Comparison of ENCODE assay signal across 17 cellular contexts in genomic region chr19:48230555-48231129, GRCh38. TPM values are rescaled to one million over a fixed set of nuclear protein-coding genes. Genes with fewer than 3 reads are reported as not detected.
DNase-seq lines count a peak whose midpoint lies in the region; ATAC-seq and TF ChIP-seq lines count a peak whose summit lies in the region.
"Had no signal": no experiment of that assay in that cellular context is flagged by ENCODE, and none has a peak within 500 bp of the region (broad histone marks: within the 10 kb centered on the region; RNA-seq: fewer than 3 reads in every experiment).

No MANE protein-coding gene starts in this region.

- no peaks in the 10 kb centered on the region for H3K79me2 ChIP-seq in DND-41 (ENCODE audit: insufficient read depth, low read length)

- H3K9ac ChIP-seq in DND-41 (ENCODE audit: low read depth, low read length), result no peak overlapping the region

- peaks cover 70% of the 10 kb centered on the region for H3K36me3 Mint-ChIP-seq in activated CD4-positive, alpha-beta T cell treated with anti-CD3 and anti-CD28 coated beads, Interleukin-2, amount 10 ng/mL, durations not matched to agents 7 days and 5 days (ENCODE audit: low read depth)
- peaks cover 66% of the 10 kb centered on the region for H3K36me3 Mint-ChIP-seq in activated T-helper 1 cell treated with anti-CD3 and anti-CD28 coated beads, Interleukin-12 subunit alpha, Interleukin-12 subunit beta, Interleukin-2, Interleukin-4 antibody, amounts not matched to agents 30 ng/mL and 10 ng/mL and 1 ng/mL, durations not matched to agents 14 hours and 24 hours and 36 hours (ENCODE audit: low read depth)
- peaks cover 10 to 89% (median 19%) of the 10 kb centered on the region in 3 donors for H3K36me3 Mint-ChIP-seq in naive thymus-derived CD8-positive, alpha-beta T cell
- H3K36me3 Mint-ChIP-seq in chondrocyte (ENCODE audit: low read depth), result peaks cover 28% of the 10 kb centered on the region

- H3K27ac ChIP-seq in DND-41 (ENCODE audit: low read length), result no peak overlapping the region
- H3K27ac ChIP-seq: A549, lower lobe of right lung, thyroid gland had no signal

- H3K27me3 ChIP-seq in DND-41 (ENCODE audit: insufficient read depth, low read length, poor library complexity), result no peaks in the 10 kb centered on the region
- H3K27me3 ChIP-seq: thyroid gland had no signal

- H3K4me3 Mint-ChIP-seq in activated CD4-positive, alpha-beta T cell treated with anti-CD3 and anti-CD28 coated beads, Interleukin-2, amount 10 ng/mL, durations not matched to agents 7 days and 5 days, result no peak overlapping the region
- no peak overlapping the region for H3K4me3 Mint-ChIP-seq in activated T-helper 1 cell treated with anti-CD3 and anti-CD28 coated beads, Interleukin-12 subunit alpha, Interleukin-12 subunit beta, Interleukin-2, Interleukin-4 antibody, amounts not matched to agents 30 ng/mL and 10 ng/mL and 1 ng/mL, durations not matched to agents 14 hours and 24 hours and 36 hours
- no peak overlapping the region for H3K4me3 Mint-ChIP-seq in naive thymus-derived CD8-positive, alpha-beta T cell
- H3K4me3 Mint-ChIP-seq in chondrocyte (ENCODE audit: unreplicated experiment), result no peak overlapping the region

- no peaks in the 10 kb centered on the region for H3K9me3 Mint-ChIP-seq in activated CD4-positive, alpha-beta T cell treated with anti-CD3 and anti-CD28 coated beads, Interleukin-2, amount 10 ng/mL, durations not matched to agents 7 days and 5 days
- H3K9me3 Mint-ChIP-seq in activated T-helper 1 cell treated with anti-CD3 and anti-CD28 coated beads, Interleukin-12 subunit alpha, Interleukin-12 subunit beta, Interleukin-2, Interleukin-4 antibody, amounts not matched to agents 30 ng/mL and 10 ng/mL and 1 ng/mL, durations not matched to agents 14 hours and 24 hours and 36 hours, result no peaks in the 10 kb centered on the region
- H3K9me3 Mint-ChIP-seq in naive thymus-derived CD8-positive, alpha-beta T cell, result no peaks in the 10 kb centered on the region
- no peaks in the 10 kb centered on the region for H3K9me3 Mint-ChIP-seq in chondrocyte (ENCODE audit: low read depth)

- H4K20me1 ChIP-seq in DND-41 (ENCODE audit: insufficient read depth, low read length), result no peaks in the 10 kb centered on the region

- no peak overlapping the region for H3K4me3 ChIP-seq in DND-41 (ENCODE audit: low read depth in 1 of 2, low read length in 2 of 2)
- H3K4me3 ChIP-seq: A549, lower lobe of right lung, thyroid gland had no signal

- CTCF ChIA-PET in activated CD4-positive, alpha-beta T cell treated with anti-CD3 and anti-CD28 coated beads, Interleukin-2, amount 10 ng/mL, durations not matched to agents 7 days and 5 days (lab: Charles Lee), result interaction anchor here (0.6 kb wide), 2 partner anchors 54 to 230 kb away, joined by 4 read pairs; no protein-coding TSS in a partner anchor

- no peak overlapping the region for H3K27ac Mint-ChIP-seq in activated CD4-positive, alpha-beta T cell treated with anti-CD3 and anti-CD28 coated beads, Interleukin-2, amount 10 ng/mL, durations not matched to agents 7 days and 5 days
- H3K27ac Mint-ChIP-seq in activated T-helper 1 cell treated with anti-CD3 and anti-CD28 coated beads, Interleukin-12 subunit alpha, Interleukin-12 subunit beta, Interleukin-2, Interleukin-4 antibody, amounts not matched to agents 30 ng/mL and 10 ng/mL and 1 ng/mL, durations not matched to agents 14 hours and 24 hours and 36 hours, result peak overlapping the region; percentile 57
- peak overlapping the region in 7 of 10 donors; percentile 7 to 87 (median 53) for H3K27ac Mint-ChIP-seq in naive thymus-derived CD8-positive, alpha-beta T cell
- no peak overlapping the region for H3K27ac Mint-ChIP-seq in chondrocyte (ENCODE audit: unreplicated experiment)

- peaks cover 69% of the 10 kb centered on the region for H3K36me3 ChIP-seq in DND-41 (ENCODE audit: insufficient read depth, low read length)

- peak; percentile 44 for DNase-seq in activated CD4-positive, alpha-beta T cell treated with anti-CD3 and anti-CD28 coated beads, Interleukin-2, amount 10 ng/mL, durations not matched to agents 7 days and 5 days
- DNase-seq in activated CD4-positive, alpha-beta T cell treated with anti-CD3 and anti-CD28 coated beads, Interleukin-2, amount 50 U/mL, for 4 hours, result no peak
- peak; percentile 23 for DNase-seq in DND-41
- DNase-seq in activated T-helper 1 cell treated with anti-CD3 and anti-CD28 coated beads, Interleukin-12 subunit alpha, Interleukin-12 subunit beta, Interleukin-2, Interleukin-4 antibody, amounts not matched to agents 30 ng/mL and 10 ng/mL and 1 ng/mL, durations not matched to agents 14 hours and 24 hours and 36 hours (ENCODE audit: low spot score), result peak; percentile 35
- DNase-seq in naive thymus-derived CD8-positive, alpha-beta T cell, result peak in 2 of 10 donors; percentile 6 to 11
- no peak for DNase-seq in NCI-H1436 (lab: John Stamatoyannopoulos, UW)
- no peak for DNase-seq in chondrocyte (ENCODE audit: low spot score)
- DNase-seq: activated CD4-positive, CD25-positive, alpha-beta regulatory T cell treated with anti-CD3 and anti-CD28 coated beads, Interleukin-2, amount 50 U/mL, for 72 hours; activated effector memory CD4-positive, alpha-beta T cell treated with anti-CD3 and anti-CD28 coated beads, Interleukin-2, amount 50 U/mL, for 16 hours; kidney; lower lobe of right lung; NCI-H187; NCI-H774; Right ventricle myocardium superior; thyroid gland had no signal

- ATAC-seq in DND-41 (ENCODE audit: insufficient read depth, low read depth) (peak; percentile 33; the same call in 1 of the 3 replicates), GM19328 (IDR thresholded peaks at IDR 0.05; ENCODE audit: unreplicated experiment) (no peak)
- peak in 1 of 2 donors; percentile 46 for ATAC-seq in naive thymus-derived CD8-positive, alpha-beta T cell
- ATAC-seq: A549, lower lobe of right lung had no signal

- no peaks in the 10 kb centered on the region for H3K27me3 Mint-ChIP-seq in activated CD4-positive, alpha-beta T cell treated with anti-CD3 and anti-CD28 coated beads, Interleukin-2, amount 10 ng/mL, durations not matched to agents 7 days and 5 days
- no peaks in the 10 kb centered on the region for H3K27me3 Mint-ChIP-seq in activated T-helper 1 cell treated with anti-CD3 and anti-CD28 coated beads, Interleukin-12 subunit alpha, Interleukin-12 subunit beta, Interleukin-2, Interleukin-4 antibody, amounts not matched to agents 30 ng/mL and 10 ng/mL and 1 ng/mL, durations not matched to agents 14 hours and 24 hours and 36 hours (ENCODE audit: insufficient read depth)
- no peaks in the 10 kb centered on the region for H3K27me3 Mint-ChIP-seq in naive thymus-derived CD8-positive, alpha-beta T cell
- H3K27me3 Mint-ChIP-seq in chondrocyte (ENCODE audit: low read depth), result no peaks in the 10 kb centered on the region

- intact Hi-C loops in activated T-helper 1 cell treated with anti-CD3 and anti-CD28 coated beads, Interleukin-12 subunit alpha, Interleukin-12 subunit beta, Interleukin-2, Interleukin-4 antibody, amounts not matched to agents 30 ng/mL and 10 ng/mL and 1 ng/mL, durations not matched to agents 14 hours and 24 hours and 36 hours (cut with micrococcal nuclease), result loop anchor here (2.0 kb wide), 1 partner anchor 30 kb away; no protein-coding TSS in a partner anchor

- POLR2A ChIA-PET in activated CD4-positive, alpha-beta T cell treated with anti-CD3 and anti-CD28 coated beads, Interleukin-2, amount 10 ng/mL, durations not matched to agents 7 days and 5 days (lab: Charles Lee), result no interaction called here
- POLR2A ChIA-PET in naive thymus-derived CD8-positive, alpha-beta T cell (lab: Charles Lee), result interaction anchor here (1.0 kb wide), 1 partner anchor 10 kb away, joined by 3 read pairs; no protein-coding TSS in a partner anchor

- no peak for TF ChIP-seq CTCF in DND-41 (IDR thresholded peaks at IDR 0.05; ENCODE audit: borderline replicate concordance, extremely low read depth, low read length, poor library complexity, severe bottlenecking)
- TF ChIP-seq CTCF in chondrocyte (IDR thresholded peaks at IDR 0.05), result no peak

- H3K4me1 ChIP-seq in DND-41 (ENCODE audit: insufficient read depth, low read length), result no peaks in the 10 kb centered on the region
- H3K4me1 ChIP-seq: A549, lower lobe of right lung, thyroid gland had no signal

- no peaks in the 10 kb centered on the region for H3K9me3 ChIP-seq in DND-41 (ENCODE audit: insufficient read depth, low read length, severe bottlenecking)
- H3K9me3 ChIP-seq: A549, lower lobe of right lung, thyroid gland had no signal

- no peak overlapping the region for H2AFZ ChIP-seq in DND-41 (ENCODE audit: low read depth, low read length)

- peaks cover 21% of the 10 kb centered on the region for H3K4me1 Mint-ChIP-seq in activated CD4-positive, alpha-beta T cell treated with anti-CD3 and anti-CD28 coated beads, Interleukin-2, amount 10 ng/mL, durations not matched to agents 7 days and 5 days
- H3K4me1 Mint-ChIP-seq in activated T-helper 1 cell treated with anti-CD3 and anti-CD28 coated beads, Interleukin-12 subunit alpha, Interleukin-12 subunit beta, Interleukin-2, Interleukin-4 antibody, amounts not matched to agents 30 ng/mL and 10 ng/mL and 1 ng/mL, durations not matched to agents 14 hours and 24 hours and 36 hours (ENCODE audit: low read depth), result peaks cover 26% of the 10 kb centered on the region
- H3K4me1 Mint-ChIP-seq in naive thymus-derived CD8-positive, alpha-beta T cell, result peaks cover 2 to 18% (median 5%) of the 10 kb centered on the region in 4 donors
- no peaks in the 10 kb centered on the region for H3K4me1 Mint-ChIP-seq in chondrocyte (ENCODE audit: low read depth)

- H3K4me2 ChIP-seq in DND-41 (ENCODE audit: insufficient read depth, low read length), result no peak overlapping the region
- H3K4me2 ChIP-seq: A549 had no signal

RNA-seq across cellular contexts. Expression of gene CARD8, which starts 25.1 kb away (rescaled TPM):
- 100 to 1,000 TPM; 174 to 189 TPM for total RNA-seq in activated CD4-positive, alpha-beta T cell treated with anti-CD3 and anti-CD28 coated beads, Interleukin-2, amount 10 ng/mL, durations not matched to agents 7 days and 5 days
- total RNA-seq in activated T-helper 1 cell treated with anti-CD3 and anti-CD28 coated beads, Interleukin-12 subunit alpha, Interleukin-12 subunit beta, Interleukin-2, Interleukin-4 antibody, amounts not matched to agents 30 ng/mL and 10 ng/mL and 1 ng/mL, durations not matched to agents 14 hours and 24 hours and 36 hours, result 117 and 130 TPM in 2 replicates
- total RNA-seq in naive thymus-derived CD8-positive, alpha-beta T cell, result 100 to 1,000 TPM; 301 to 314 TPM
- 100 to 1,000 TPM in 1 of 3 donors, 10 to 100 TPM in 2; 73.3 to 104 (median 87.7) TPM for polyA plus RNA-seq in naive thymus-derived CD8-positive, alpha-beta T cell
- 19.8 to 29.5 TPM (median 23.3 TPM) in 3 replicates for total RNA-seq in chondrocyte

RNA-seq across cellular contexts. Expression of gene ZNF114, which starts 39.2 kb away (rescaled TPM):
- not detected for total RNA-seq in activated CD4-positive, alpha-beta T cell treated with anti-CD3 and anti-CD28 coated beads, Interleukin-2, amount 10 ng/mL, durations not matched to agents 7 days and 5 days
- total RNA-seq in activated T-helper 1 cell treated with anti-CD3 and anti-CD28 coated beads, Interleukin-12 subunit alpha, Interleukin-12 subunit beta, Interleukin-2, Interleukin-4 antibody, amounts not matched to agents 30 ng/mL and 10 ng/mL and 1 ng/mL, durations not matched to agents 14 hours and 24 hours and 36 hours, result 0.37 and 0.41 TPM in 2 replicates
- total RNA-seq in naive thymus-derived CD8-positive, alpha-beta T cell, result not detected
- polyA plus RNA-seq in naive thymus-derived CD8-positive, alpha-beta T cell, result under 1 TPM in 1 of 3 donors, not detected in 2; 0.17 TPM
- 0.27 to 0.97 TPM (median 0.87 TPM) in 3 replicates for total RNA-seq in chondrocyte

Comparison
In these comparisons a context has a peak if more than half of its experiments do, and no peak if none do; other contexts are left out.
1. DNase-seq: peak in activated CD4-positive, alpha-beta T cell treated with anti-CD3 and anti-CD28 coated beads, Interleukin-2, amount 10 ng/mL, durations not matched to agents 7 days and 5 days (single experiment), DND-41 (single experiment) and activated T-helper 1 cell treated with anti-CD3 and anti-CD28 coated beads, Interleukin-12 subunit alpha, Interleukin-12 subunit beta, Interleukin-2, Interleukin-4 antibody, amounts not matched to agents 30 ng/mL and 10 ng/mL and 1 ng/mL, durations not matched to agents 14 hours and 24 hours and 36 hours (single experiment); none in activated CD4-positive, alpha-beta T cell treated with anti-CD3 and anti-CD28 coated beads, Interleukin-2, amount 50 U/mL, for 4 hours (0 of 2), NCI-H1436 (single experiment) and chondrocyte (single experiment).
2. H3K27ac Mint-ChIP-seq: peak in activated T-helper 1 cell treated with anti-CD3 and anti-CD28 coated beads, Interleukin-12 subunit alpha, Interleukin-12 subunit beta, Interleukin-2, Interleukin-4 antibody, amounts not matched to agents 30 ng/mL and 10 ng/mL and 1 ng/mL, durations not matched to agents 14 hours and 24 hours and 36 hours (single experiment) and naive thymus-derived CD8-positive, alpha-beta T cell (7 of 10); none in activated CD4-positive, alpha-beta T cell treated with anti-CD3 and anti-CD28 coated beads, Interleukin-2, amount 10 ng/mL, durations not matched to agents 7 days and 5 days (single experiment) and chondrocyte (single experiment).